In the genomic region with DNA sequence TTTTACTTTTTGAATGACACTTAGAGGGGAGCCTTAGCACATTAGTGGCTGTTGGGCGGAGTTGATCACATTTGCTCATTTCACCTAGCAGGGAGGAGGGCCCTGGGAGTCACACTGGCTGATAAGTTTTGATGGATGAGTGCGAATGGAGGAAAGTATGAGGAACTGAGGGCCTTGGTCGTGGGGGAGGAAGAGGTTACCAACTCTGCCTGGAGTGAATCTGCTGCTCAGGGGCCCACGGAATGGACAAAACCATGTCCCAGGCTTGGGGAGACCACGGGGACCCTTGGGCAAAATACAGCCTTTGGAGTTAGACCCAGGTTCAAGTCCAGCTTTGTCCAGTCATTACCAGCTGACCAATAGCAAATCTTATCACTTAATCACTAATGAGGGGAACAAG, we compare ENCODE assay signal across 22 cellular contexts.
"Had no signal": no experiment of that assay in that cellular context is flagged by ENCODE, and none has a peak within 500 bp of the region (broad histone marks: within the 10 kb centered on the region; RNA-seq: fewer than 3 reads in every experiment).

No MANE protein-coding gene starts in this region.

- H3K27me3 Mint-ChIP-seq: activated CD4-positive, alpha-beta memory T cell treated with anti-CD3 and anti-CD28 coated beads, Interleukin-2, amount 10 ng/mL, durations not matched to agents 7 days and 5 days; activated T-cell treated with anti-CD3 and anti-CD28 coated beads, Interleukin-2, amount 50 U/mL, for 24 hours had no signal

- H3K9me3 Mint-ChIP-seq: activated CD4-positive, alpha-beta memory T cell treated with anti-CD3 and anti-CD28 coated beads, Interleukin-2, amount 10 ng/mL, durations not matched to agents 7 days and 5 days; activated T-cell treated with anti-CD3 and anti-CD28 coated beads, Interleukin-2, amount 50 U/mL, for 24 hours; nephron progenitor cell; WTC11 had no signal

- H3K36me3 Mint-ChIP-seq: activated naive CD4-positive, alpha-beta T cell treated with anti-CD3 and anti-CD28 coated beads, Interleukin-2, amount 50 U/mL, for 72 hours; WTC11 had no signal

- H3K27me3 ChIP-seq: foreskin keratinocyte, right lobe of liver, transverse colon had no signal

- H3K4me1 Mint-ChIP-seq: WTC11 had no signal

- H3K4me3 ChIP-seq: coronary artery, psoas muscle, right lobe of liver, smooth muscle cell, transverse colon had no signal

- H3K36me3 ChIP-seq: right lobe of liver, transverse colon had no signal

- H3K27ac Mint-ChIP-seq: activated CD4-positive, alpha-beta memory T cell treated with anti-CD3 and anti-CD28 coated beads, Interleukin-2, amount 10 ng/mL, durations not matched to agents 7 days and 5 days; activated naive CD4-positive, alpha-beta T cell treated with anti-CD3 and anti-CD28 coated beads, Interleukin-2, amount 50 U/mL, for 72 hours; activated T-cell treated with anti-CD3 and anti-CD28 coated beads, Interleukin-2, amount 50 U/mL, for 24 hours; nephron progenitor cell; WTC11 had no signal

- H3K27ac ChIP-seq: coronary artery, foreskin keratinocyte, psoas muscle, right lobe of liver, transverse colon had no signal

- ATAC-seq: activated naive CD4-positive, alpha-beta T cell treated with anti-CD3 and anti-CD28 coated beads, Interleukin-2, amount 50 U/mL, for 72 hours; foreskin keratinocyte; psoas muscle; right lobe of liver; WTC11 had no signal

- DNase-seq: activated CD4-positive, alpha-beta memory T cell treated with anti-CD3 and anti-CD28 coated beads, Interleukin-2, amount 10 ng/mL, durations not matched to agents 7 days and 5 days; activated CD4-positive, alpha-beta T cell treated with anti-CD3 and anti-CD28 coated beads for 4 hours; activated effector memory CD4-positive, alpha-beta T cell treated with Interleukin-2 at 50 U/mL for 16 hours; activated T-cell treated with anti-CD3 and anti-CD28 coated beads, Interleukin-2, amount 50 U/mL, for 24 hours; amniotic stem cell; caudate nucleus; foreskin keratinocyte; glutamatergic neuron; hypothalamus; nephron progenitor cell; psoas muscle; right lobe of liver; stimulated activated CD4-positive, alpha-beta T cell treated with anti-CD3 and anti-CD28 coated beads, Interleukin-4, amount 100 ng/mL, for 4 hours; stimulated activated CD8-positive, alpha-beta memory T cell treated with anti-CD3 and anti-CD28 coated beads, Interleukin-4, amount 100 ng/mL, for 48 hours; stimulated activated naive CD4-positive, alpha-beta T cell treated with Interleukin-2 at 50 U/mL for 16 hours; substantia nigra; T1000; transverse colon had no signal

- H3K4me3 Mint-ChIP-seq: activated CD4-positive, alpha-beta memory T cell treated with anti-CD3 and anti-CD28 coated beads, Interleukin-2, amount 10 ng/mL, durations not matched to agents 7 days and 5 days; activated T-cell treated with anti-CD3 and anti-CD28 coated beads, Interleukin-2, amount 50 U/mL, for 24 hours; nephron progenitor cell; WTC11 had no signal
